25 cellular contexts compared by ENCODE assay signal in the genomic region with DNA sequence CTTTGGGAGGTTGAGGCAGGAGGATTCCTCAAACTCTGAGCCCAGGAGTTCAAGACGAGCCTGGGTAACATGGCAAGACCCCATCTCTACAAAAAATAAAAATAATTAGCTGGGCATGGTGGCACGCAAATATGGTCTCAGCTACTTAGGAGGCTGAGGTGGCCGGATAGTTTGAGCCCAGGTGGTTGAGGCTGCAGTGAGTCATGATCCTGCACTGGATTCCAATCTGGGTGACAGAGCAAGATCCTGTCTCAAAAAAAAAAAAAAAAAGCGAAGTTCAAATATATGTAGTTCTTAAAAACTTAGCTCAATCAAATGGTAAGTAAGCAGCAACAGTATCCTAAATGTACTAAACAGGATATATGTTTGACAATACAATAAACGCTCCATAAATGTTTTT.
"Had no signal": no experiment of that assay in that cellular context is flagged by ENCODE, and none has a peak within 500 bp of the region (broad histone marks: within the 10 kb centered on the region; RNA-seq: fewer than 3 reads in every experiment).

No MANE protein-coding gene starts in this region.

- H3K4me1 Mint-ChIP-seq: activated B cell treated with CpG ODN at 0.5 μM for 24 hours had no signal

- H3K9me3 ChIP-seq: neutrophil, pancreas, right lobe of liver, suprapubic skin, transverse colon, uterus had no signal

- H3K27me3 ChIP-seq: cardiac muscle cell, neutrophil, pancreas, right lobe of liver, suprapubic skin, transverse colon, uterus had no signal

- H3K4me3 ChIP-seq: cardiac muscle cell, lung, pancreas, right lobe of liver, suprapubic skin, transverse colon, uterus had no signal

- H3K4me3 Mint-ChIP-seq: activated B cell treated with CpG ODN at 0.5 μM for 24 hours; activated CD4-positive, alpha-beta memory T cell treated with anti-CD3 and anti-CD28 coated beads for 36 hours; activated naive CD8-positive, alpha-beta T cell treated with anti-CD3 and anti-CD28 coated beads for 36 hours; activated T-helper 1 cell treated with anti-CD3 and anti-CD28 coated beads, Interleukin-12 subunit alpha, Interleukin-12 subunit beta, Interleukin-2, Interleukin-4 antibody, amounts not matched to agents 30 ng/mL and 10 ng/mL and 1 ng/mL, durations not matched to agents 14 hours and 24 hours and 36 hours; mesothelial cell of epicardium; natural killer cell treated with Interleukin-12 subunit alpha and Interleukin-12 subunit beta and Interleukin-15 and Interleukin-18, amount 100 ng/mL, for 72 hours; stimulated activated naive CD8-positive, alpha-beta T cell treated with anti-CD3 and anti-CD28 coated beads, Interleukin-15, amount 100 ng/mL, for 72 hours had no signal

- H3K36me3 Mint-ChIP-seq: activated CD4-positive, alpha-beta memory T cell treated with anti-CD3 and anti-CD28 coated beads for 36 hours; activated naive CD8-positive, alpha-beta T cell treated with anti-CD3 and anti-CD28 coated beads for 36 hours; mesothelial cell of epicardium; natural killer cell treated with Interleukin-12 subunit alpha and Interleukin-12 subunit beta and Interleukin-15 and Interleukin-18, amount 100 ng/mL, for 72 hours had no signal

- H3K27ac ChIP-seq: cardiac muscle cell, neutrophil, pancreas, right lobe of liver, suprapubic skin, transverse colon, uterus had no signal

- H3K27ac Mint-ChIP-seq: activated B cell treated with CpG ODN at 0.5 μM for 24 hours; activated CD4-positive, alpha-beta memory T cell treated with anti-CD3 and anti-CD28 coated beads for 36 hours; activated naive CD8-positive, alpha-beta T cell treated with anti-CD3 and anti-CD28 coated beads for 36 hours; activated T-helper 1 cell treated with anti-CD3 and anti-CD28 coated beads, Interleukin-12 subunit alpha, Interleukin-12 subunit beta, Interleukin-2, Interleukin-4 antibody, amounts not matched to agents 30 ng/mL and 10 ng/mL and 1 ng/mL, durations not matched to agents 14 hours and 24 hours and 36 hours; mesothelial cell of epicardium; natural killer cell treated with Interleukin-12 subunit alpha and Interleukin-12 subunit beta and Interleukin-15 and Interleukin-18, amount 100 ng/mL, for 72 hours had no signal

- H3K27me3 Mint-ChIP-seq: activated B cell treated with CpG ODN at 0.5 μM for 24 hours; activated CD4-positive, alpha-beta memory T cell treated with anti-CD3 and anti-CD28 coated beads for 36 hours; activated naive CD8-positive, alpha-beta T cell treated with anti-CD3 and anti-CD28 coated beads for 36 hours; natural killer cell treated with Interleukin-12 subunit alpha and Interleukin-12 subunit beta and Interleukin-15 and Interleukin-18, amount 100 ng/mL, for 72 hours; stimulated activated naive CD8-positive, alpha-beta T cell treated with anti-CD3 and anti-CD28 coated beads, Interleukin-15, amount 100 ng/mL, for 72 hours had no signal

- ATAC-seq: left lobe of liver; natural killer cell treated with Interleukin-12 subunit alpha and Interleukin-12 subunit beta and Interleukin-15 and Interleukin-18, amount 100 ng/mL, for 72 hours; pancreas; right lobe of liver; stimulated activated naive CD8-positive, alpha-beta T cell treated with anti-CD3 and anti-CD28 coated beads, Interleukin-15, amount 100 ng/mL, for 72 hours had no signal

- H3K4me1 ChIP-seq: pancreas, right lobe of liver, uterus had no signal

- DNase-seq: activated B cell treated with CpG ODN at 0.5 μM for 24 hours; activated CD4-positive, alpha-beta memory T cell treated with anti-CD3 and anti-CD28 coated beads for 36 hours; activated CD4-positive, alpha-beta T cell treated with anti-CD3 and anti-CD28 coated beads for 4 hours; activated naive CD4-positive, alpha-beta T cell; activated naive CD8-positive, alpha-beta T cell treated with anti-CD3 and anti-CD28 coated beads for 36 hours; activated T-cell treated with anti-CD3 and anti-CD28 coated beads for 4 hours; amniotic stem cell; dermis blood vessel endothelial cell; effector memory CD4-positive, alpha-beta T cell; pancreas; right lobe of liver; small intestine; stimulated activated CD4-positive, alpha-beta T cell treated with anti-CD3 and anti-CD28 coated beads, Interleukin-15, amount 100 ng/mL, for 24 hours; stimulated activated CD4-positive, alpha-beta T cell treated with anti-CD3 and anti-CD28 coated beads, Interleukin-2, amount 100 ng/mL, for 48 hours; stimulated activated naive CD8-positive, alpha-beta T cell treated with anti-CD3 and anti-CD28 coated beads, Interleukin-15, amount 100 ng/mL, for 72 hours; transverse colon; uterus had no signal

- H3K36me3 ChIP-seq: cardiac muscle cell, neutrophil, pancreas, right lobe of liver, suprapubic skin, transverse colon, uterus had no signal
